Comparison of ENCODE assay signal across 8 cellular contexts in the genomic region with DNA sequence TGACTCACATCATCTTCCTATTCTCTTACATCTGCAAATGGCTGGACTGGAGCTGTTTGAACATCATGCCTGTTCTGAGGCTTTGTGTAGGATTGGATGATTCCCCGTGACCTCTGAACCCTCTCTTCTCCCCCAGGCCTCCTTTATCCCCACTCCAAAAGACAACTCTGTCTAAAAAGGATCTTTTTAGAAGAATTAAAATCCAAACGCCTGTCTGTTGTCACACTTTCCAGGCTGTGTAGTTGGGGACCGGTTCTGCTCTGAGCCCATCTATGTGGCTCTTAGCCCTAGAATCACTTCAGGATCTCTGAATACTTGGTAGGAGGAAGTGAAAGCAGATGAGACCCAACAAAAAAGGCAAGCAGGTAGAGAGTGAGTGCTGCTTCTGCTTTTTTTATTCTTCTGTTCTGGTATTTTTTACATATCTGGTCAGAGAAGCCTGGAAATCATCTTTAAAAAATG.
DNase-seq lines count a peak whose midpoint lies in the region; ATAC-seq and TF ChIP-seq lines count a peak whose summit lies in the region.

No MANE protein-coding gene starts in this region.

- H3K4me3 ChIP-seq in MM.1S (ENCODE audit: low read length) = peak overlapping the region; percentile 64

- ATAC-seq in GM18502 (IDR thresholded peaks at IDR 0.05; ENCODE audit: poor library complexity, unreplicated experiment) (peak; percentile 73), GM21737 (IDR thresholded peaks at IDR 0.05; ENCODE audit: unreplicated experiment) (peak; percentile 73)

- peak overlapping the region; percentile 70 for H3K4me2 ChIP-seq in MM.1S (ENCODE audit: low read depth, low read length)

- no peaks in the 10 kb centered on the region for H4K20me1 ChIP-seq in MM.1S (ENCODE audit: insufficient read depth, low read length)

- H3K27me3 ChIP-seq in MM.1S (replicated peaks; ENCODE audit: insufficient read depth, low read length) = no peaks in the 10 kb centered on the region

- no peaks in the 10 kb centered on the region for H3K9me3 ChIP-seq in MM.1S (replicated peaks; ENCODE audit: insufficient read depth, low read length)

- DNase-seq in MM.1S (peak; percentile 54), globus pallidus (ENCODE audit: low spot score) (peak; percentile 14), GF-D8 (lab: John Stamatoyannopoulos, UW) (no peak), UCSD-AML1 (lab: John Stamatoyannopoulos, UW; ENCODE audit: unreplicated experiment) (no peak)
- no peak for DNase-seq in stimulated activated CD8-positive, alpha-beta memory T cell treated with anti-CD3 and anti-CD28 coated beads, Interleukin-4, amount 100 ng/mL, for 48 hours
- no peak for DNase-seq in NK-92 treated with Interleukin-12 subunit alpha and Interleukin-12 subunit beta, amount 100 ng/mL, for 24 hours (lab: John Stamatoyannopoulos, UW)

- H3K27ac ChIP-seq in MM.1S (ENCODE audit: low read length) = peak overlapping the region; percentile 78

- H3K4me1 ChIP-seq in MM.1S (ENCODE audit: low read length) = peaks cover 24% of the 10 kb centered on the region

- H3K9me2 ChIP-seq in MM.1S (replicated peaks; ENCODE audit: insufficient read depth, low read length) = no peaks in the 10 kb centered on the region

- H3K79me2 ChIP-seq in MM.1S (ENCODE audit: low read length) = peaks cover 40% of the 10 kb centered on the region

- H3F3A ChIP-seq in MM.1S (ENCODE audit: insufficient read depth, low read length) = peaks cover 16% of the 10 kb centered on the region

- TF ChIP-seq CTCF in MM.1S (IDR thresholded peaks at IDR 0.05; ENCODE audit: low read length) = no peak

- peak overlapping the region; percentile 55 for H2AFZ ChIP-seq in MM.1S (ENCODE audit: low read length)

- H3K36me3 ChIP-seq in MM.1S (replicated peaks; ENCODE audit: insufficient read depth, low read length) = no peaks in the 10 kb centered on the region

- peak overlapping the region; percentile 65 for H3K9ac ChIP-seq in MM.1S (ENCODE audit: low read length)

Comparison
In these comparisons a context has a peak if more than half of its experiments do, and no peak if none do; other contexts are left out.
1. DNase-seq: peak in MM.1S (single experiment) and globus pallidus (single experiment); none in stimulated activated CD8-positive, alpha-beta memory T cell treated with anti-CD3 and anti-CD28 coated beads, Interleukin-4, amount 100 ng/mL, for 48 hours (single experiment), NK-92 treated with Interleukin-12 subunit alpha and Interleukin-12 subunit beta, amount 100 ng/mL, for 24 hours (single experiment), GF-D8 (single experiment) and UCSD-AML1 (single experiment).